ENCODE assay signal across 8 cellular contexts in genomic region chr3:71087109-71088018, GRCh38.
DNase-seq lines count a peak whose midpoint lies in the region; ATAC-seq and TF ChIP-seq lines count a peak whose summit lies in the region.

No MANE protein-coding gene starts in this region.

- H3K36me3 Mint-ChIP-seq in endodermal cell (ENCODE audit: low read depth) = peaks cover 8% of the 10 kb centered on the region

- peaks cover 28% of the 10 kb centered on the region for H3K4me1 Mint-ChIP-seq in endodermal cell

- DNase-seq in NAMALWA (ENCODE audit: low spot score) = peak; percentile 57
- no peak for DNase-seq in endodermal cell
- DNase-seq in body of pancreas = no peak
- no peak for DNase-seq in sciatic nerve (ENCODE audit: low spot score)
- no peak for DNase-seq in nucleus accumbens (lab: John Stamatoyannopoulos, UW)
- no peak for DNase-seq in testis

- intact Hi-C loops in body of pancreas (cut with DNase I) = no loop called here
- intact Hi-C loops in sciatic nerve (cut with DNase I) = no loop called here
- intact Hi-C loops in testis (cut with DNase I; ENCODE audit: low total_unique reads) = no loop called here

- no peaks in the 10 kb centered on the region for H3K27me3 ChIP-seq in endodermal cell (ENCODE audit: control insufficient read depth, insufficient read depth, low read length, poor library complexity, severe bottlenecking)
- H3K27me3 ChIP-seq in body of pancreas = no peaks in the 10 kb centered on the region
- H3K27me3 ChIP-seq in testis = no peaks in the 10 kb centered on the region

- peak overlapping the region; percentile 36 for H3K4me3 ChIP-seq in endodermal cell (ENCODE audit: low read length)
- no peak overlapping the region for H3K4me3 ChIP-seq in body of pancreas
- no peak overlapping the region for H3K4me3 ChIP-seq in testis

- no peaks in the 10 kb centered on the region for H3K36me3 ChIP-seq in endodermal cell (ENCODE audit: control insufficient read depth, insufficient read depth, low read length)
- no peaks in the 10 kb centered on the region for H3K36me3 ChIP-seq in body of pancreas (replicated peaks in 1 of 2; ENCODE audit: insufficient read depth in 1 of 2, low read depth in 2 of 2)
- H3K36me3 ChIP-seq in testis (ENCODE audit: low read depth, missing control alignments) = no peaks in the 10 kb centered on the region

- no peaks in the 10 kb centered on the region for H3K4me1 ChIP-seq in endodermal cell (ENCODE audit: control insufficient read depth, insufficient read depth, low read length)
- H3K4me1 ChIP-seq in body of pancreas = peaks cover 7% of the 10 kb centered on the region
- no peaks in the 10 kb centered on the region for H3K4me1 ChIP-seq in testis

- peak overlapping the region; percentile 23 for H3K27ac Mint-ChIP-seq in endodermal cell

- ATAC-seq in GM18502 (IDR thresholded peaks at IDR 0.05; ENCODE audit: poor library complexity, unreplicated experiment) (peak; percentile 93), GM21825 (IDR thresholded peaks at IDR 0.05; ENCODE audit: unreplicated experiment) (peak; percentile 91), body of pancreas (no peak), sciatic nerve (no peak)

- H3K9me3 ChIP-seq in endodermal cell (ENCODE audit: control insufficient read depth, low read length) (no peaks in the 10 kb centered on the region), body of pancreas (no peaks in the 10 kb centered on the region), testis (no peaks in the 10 kb centered on the region)

- H3K9ac ChIP-seq in endodermal cell (ENCODE audit: extremely low read depth, low read length, poor library complexity, severe bottlenecking) = no peak overlapping the region

- H3K27ac ChIP-seq in endodermal cell (ENCODE audit: low read depth, low read length) = no peak overlapping the region
- no peak overlapping the region for H3K27ac ChIP-seq in body of pancreas
- no peak overlapping the region for H3K27ac ChIP-seq in testis

- no peaks in the 10 kb centered on the region for H3K9me3 Mint-ChIP-seq in endodermal cell

- no peaks in the 10 kb centered on the region for H3K27me3 Mint-ChIP-seq in endodermal cell (ENCODE audit: insufficient read depth)

- TF ChIP-seq POLR2A in body of pancreas (IDR thresholded peaks at IDR 0.05) (no peak), testis (IDR thresholded peaks at IDR 0.05) (no peak)

- TF ChIP-seq CTCF in endodermal cell (conservative IDR thresholded peaks at IDR 0.05) (no peak), body of pancreas (IDR thresholded peaks at IDR 0.05) (no peak), testis (IDR thresholded peaks at IDR 0.05) (no peak)

- WGBS in endodermal cell (ENCODE audit: insufficient coverage in 1 of 2, insufficient read length in 1 of 2), 2 experiments = 89 to 92% methylated on average over 8 to 9 of the region's 9 CpGs
- 70 to 81% methylated on average over 9 of the region's 9 CpGs for WGBS in body of pancreas, 2 donors
- 85 to 86% methylated on average over 9 of the region's 9 CpGs for WGBS in testis, 2 donors

- no peak overlapping the region for H3K4me3 Mint-ChIP-seq in endodermal cell

Comparison
In these comparisons a context has a peak if more than half of its experiments do, and no peak if none do; other contexts are left out.
1. ATAC-seq: peak in GM18502 (single experiment) and GM21825 (single experiment); none in body of pancreas (single experiment) and sciatic nerve (single experiment).